In the genomic region with DNA sequence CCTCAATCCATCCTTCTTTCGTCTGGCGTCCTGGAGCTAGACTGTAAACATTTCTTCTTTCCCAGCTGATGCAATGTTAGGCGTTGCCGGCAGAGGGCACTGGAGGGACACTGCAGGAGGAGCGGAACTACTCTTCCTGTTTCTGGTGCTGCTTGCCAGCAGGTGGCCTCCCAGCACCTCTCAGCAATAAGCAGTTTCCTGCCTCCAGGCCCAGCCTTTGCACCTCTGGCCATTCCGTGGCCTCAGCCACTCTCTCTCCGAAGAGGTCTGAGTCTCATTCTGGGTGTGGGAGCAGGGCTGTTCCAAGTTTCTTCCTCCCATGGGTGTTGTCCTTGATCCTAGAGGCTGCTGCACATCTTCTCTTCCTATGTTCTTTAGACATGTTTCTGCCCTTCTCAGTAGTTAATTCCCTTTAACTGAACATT, we compare ENCODE assay signal across 8 cellular contexts. TPM values are rescaled to one million over a fixed set of nuclear protein-coding genes. Genes with fewer than 3 reads are reported as not detected.
DNase-seq lines count a peak whose midpoint lies in the region; ATAC-seq, FAIRE-seq and TF ChIP-seq lines count a peak whose summit lies in the region.

No MANE protein-coding gene starts in this region.

- FAIRE-seq in colon (lab: Jason Lieb, UNC) (peak; percentile 58), HepG2 (lab: Jason Lieb, UNC) (peak; percentile 95)

- TF ChIP-seq RAD21 in HepG2 (CRISPR knock-in tag; IDR thresholded peaks at IDR 0.05): peak; percentile 92

- H3K79me2 ChIP-seq in HepG2 (ENCODE audit: insufficient read depth, low read length): no peaks in the 10 kb centered on the region

- no peak overlapping the region for H2AFZ ChIP-seq in HepG2 (ENCODE audit: low read length)

- BruUV-seq in HepG2 (replicated peaks; lab: Mats Ljungman, UMichigan): no TSS peak

- TF ChIP-seq CTCF in HepG2 (CRISPR knock-in tag; IDR thresholded peaks at IDR 0.05): peak; percentile 99

- no peaks in the 10 kb centered on the region for H3K4me1 ChIP-seq in HepG2 (ENCODE audit: insufficient read depth, low read length)

- no peak overlapping the region for H3K27ac ChIP-seq in HepG2 (ENCODE audit: extremely low read length, insufficient read depth, low read length)

- no peak overlapping the region for H3K9ac ChIP-seq in HepG2 (ENCODE audit: insufficient read depth, low read depth, low read length)

- WGBS in HepG2 (ENCODE audit: low lambda C conversion rate): 0% methylated on average over 6 of the region's 7 CpGs

- in situ Hi-C loops in HepG2 (cut with HindIII; ENCODE audit: extremely low pct_ligation_motif_present, low pct_unique_long_range_greater_than_20kb): no loop called here

- no peaks in the 10 kb centered on the region for H4K20me1 ChIP-seq in HepG2 (ENCODE audit: insufficient read depth, low read length)

- CTCF ChIA-PET in HepG2 (lab: Yijun Ruan, JAX; ENCODE audit: low intra/inter-chr PET ratio, low total read pairs): interaction anchor here (0.7 to 2.8 kb wide), 7 partner anchors 16 to 562 kb away, joined by 3 to 37 read pairs (median 4); no protein-coding TSS in a partner anchor

- peaks cover 0 to 31% of the 10 kb centered on the region in 2 experiments; a peak in 3 of 5 replicates for H3K27me3 ChIP-seq in HepG2 (ENCODE audit: control insufficient read depth in 1 of 2, insufficient read depth in 2 of 2, low read length in 2 of 2)

- POLR2A ChIA-PET in HepG2 (lab: Yijun Ruan, JAX): no interaction called here

- TF ChIP-seq EP300 in HepG2 (IDR thresholded peaks at IDR 0.05; ENCODE audit: low read depth in 2 of 2, low read length in 2 of 2): no peak
- TF ChIP-seq EP300 in HepG2 (CRISPR knock-in tag; IDR thresholded peaks at IDR 0.05; ENCODE audit: borderline replicate concordance): no peak

- DNase-seq in AML-193 (lab: John Stamatoyannopoulos, UW) (peak; percentile 77 to 84), NCI-H526 (lab: John Stamatoyannopoulos, UW) (peak; percentile 80 to 93), HepG2 (ENCODE audit: low spot score) (peak; percentile 86)
- DNase-seq in activated CD4-positive, alpha-beta T cell treated with anti-CD3 and anti-CD28 coated beads for 4 hours: peak; percentile 79 to 83
- peak; percentile 68 to 83 (median 79) for DNase-seq in stimulated activated CD4-positive, alpha-beta T cell treated with anti-CD3 and anti-CD28 coated beads, TNF-alpha, amount 100 ng/mL, for 24 hours (ENCODE audit: low read depth in 3 of 3)

- no peak for TF ChIP-seq POLR2A in HepG2 (IDR thresholded peaks at IDR 0.05; ENCODE audit: insufficient read depth in 1 of 2, low read depth in 2 of 2, low read length in 2 of 2)

- peak; percentile 86 for ATAC-seq in GM19035 (IDR thresholded peaks at IDR 0.05; ENCODE audit: unreplicated experiment)
- peak; percentile 91 for ATAC-seq in HG03469 (IDR thresholded peaks at IDR 0.05; ENCODE audit: unreplicated experiment)
- peak; percentile 97 for ATAC-seq in HepG2

- H3K9me3 ChIP-seq in HepG2 (ENCODE audit: low read length): peaks cover 7% of the 10 kb centered on the region; the same call in 1 of the 2 replicates

- intact Hi-C loops in HepG2 (cut with micrococcal nuclease; ENCODE audit: unreplicated experiment): loop anchor here (1.0 kb wide), 1 partner anchor 53 kb away; no protein-coding TSS in a partner anchor

- H3K4me3 ChIP-seq in HepG2 (replicated peaks in 1 of 3; ENCODE audit: insufficient read depth in 1 of 3, low read depth in 2 of 3, low read length in 3 of 3): no peak overlapping the region

- H3K36me3 ChIP-seq in HepG2 (replicated peaks in 1 of 2; ENCODE audit: control insufficient read depth in 1 of 2, insufficient read depth in 2 of 2, low read length in 2 of 2): no peaks in the 10 kb centered on the region

- H3K4me2 ChIP-seq in HepG2 (ENCODE audit: low read depth, low read length): no peak overlapping the region

TF ChIP-seq in HepG2, 621 proteins besides CTCF, POLR2A, EP300 and RAD21 (continues in another document):
- no peak for TF ChIP-seq ELK4 (CRISPR knock-in tag; IDR thresholded peaks at IDR 0.05; ENCODE audit: borderline replicate concordance)
- TF ChIP-seq SP140L (CRISPR knock-in tag; IDR thresholded peaks at IDR 0.05; ENCODE audit: borderline replicate concordance): no peak
- TF ChIP-seq IRF2 (CRISPR knock-in tag; IDR thresholded peaks at IDR 0.05): peak; percentile 77; the same call in 1 of the 2 replicates
- 0 out of 2 replicates have a peak, but pooled peaks have one; percentile 59 for TF ChIP-seq ZNF619 (CRISPR knock-in tag; IDR thresholded peaks at IDR 0.05)
- TF ChIP-seq MTA1 (CRISPR knock-in tag; IDR thresholded peaks at IDR 0.05; ENCODE audit: borderline replicate concordance): no peak
- TF ChIP-seq HOXA3 (CRISPR knock-in tag; IDR thresholded peaks at IDR 0.05): peak; percentile 20; the same call in 1 of the 2 replicates
- no peak for TF ChIP-seq TFDP1 (CRISPR knock-in tag; IDR thresholded peaks at IDR 0.05; ENCODE audit: borderline replicate concordance)
- TF ChIP-seq, protein P1, sequence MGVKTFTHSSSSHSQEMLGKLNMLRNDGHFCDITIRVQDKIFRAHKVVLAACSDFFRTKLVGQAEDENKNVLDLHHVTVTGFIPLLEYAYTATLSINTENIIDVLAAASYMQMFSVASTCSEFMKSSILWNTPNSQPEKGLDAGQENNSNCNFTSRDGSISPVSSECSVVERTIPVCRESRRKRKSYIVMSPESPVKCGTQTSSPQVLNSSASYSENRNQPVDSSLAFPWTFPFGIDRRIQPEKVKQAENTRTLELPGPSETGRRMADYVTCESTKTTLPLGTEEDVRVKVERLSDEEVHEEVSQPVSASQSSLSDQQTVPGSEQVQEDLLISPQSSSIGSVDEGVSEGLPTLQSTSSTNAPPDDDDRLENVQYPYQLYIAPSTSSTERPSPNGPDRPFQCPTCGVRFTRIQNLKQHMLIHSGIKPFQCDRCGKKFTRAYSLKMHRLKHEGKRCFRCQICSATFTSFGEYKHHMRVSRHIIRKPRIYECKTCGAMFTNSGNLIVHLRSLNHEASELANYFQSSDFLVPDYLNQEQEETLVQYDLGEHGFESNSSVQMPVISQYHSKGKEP (CRISPR knock-in tag; IDR thresholded peaks at IDR 0.05): no peak
- TF ChIP-seq TOPORS (CRISPR knock-in tag; IDR thresholded peaks at IDR 0.05): no peak
- TF ChIP-seq ZNF792 (CRISPR knock-in tag; IDR thresholded peaks at IDR 0.05): no peak; the same call in 1 of the 2 replicates
- 0 out of 4 replicates have a peak, but pooled peaks of 1 of the 2 experiments have one; percentile 61 for TF ChIP-seq KLF16 (CRISPR knock-in tag; IDR thresholded peaks at IDR 0.05)
- TF ChIP-seq GATAD2A (CRISPR knock-in tag; IDR thresholded peaks at IDR 0.05): 0 out of 2 replicates have a peak, but pooled peaks have one; percentile 32
- no peak for TF ChIP-seq KDM6A (CRISPR knock-in tag; IDR thresholded peaks at IDR 0.05; ENCODE audit: low read depth)

RNA-seq across cellular contexts. Expression of gene ASPG, which starts 7.5 kb away (rescaled TPM):
- not detected in 2 replicates for total RNA-seq in HepG2 (2016; rRNA removed; fragmentation: Illumina TruSeq; extraction: Trizol)
- not detected in 2 replicates for total RNA-seq in HepG2 (2016; cell fraction: cytosol; rRNA removed; fragmentation: Illumina TruSeq; extraction: Trizol; ENCODE audit: low read depth)
- not detected in 2 replicates for total RNA-seq in HepG2 (2016; cell fraction: insoluble cytoplasmic fraction; rRNA removed; fragmentation: Illumina TruSeq; extraction: Trizol)
- not detected in 2 replicates for total RNA-seq in HepG2 (2016; cell fraction: membrane; rRNA removed; fragmentation: Illumina TruSeq; extraction: Trizol)
- total RNA-seq in HepG2 (2016; cell fraction: nucleus; rRNA removed; fragmentation: Illumina TruSeq; extraction: Trizol): not detected in 2 replicates
- not detected in 2 replicates for polyA plus RNA-seq in HepG2 (2011; rRNA removed)
- polyA plus RNA-seq in HepG2 (2011; cell fraction: cytosol; rRNA removed): not detected in 2 replicates
- polyA plus RNA-seq in HepG2 (2011; cell fraction: nucleus; rRNA removed): not detected in 2 replicates
- polyA plus RNA-seq in HepG2 (2012): not detected in 2 replicates
- polyA plus RNA-seq in HepG2 (2016; cell fraction: cytosol; fragmentation: Illumina TruSeq; extraction: Trizol; ENCODE audit: low read depth): not detected in 2 replicates
- not detected in 2 replicates for polyA plus RNA-seq in HepG2 (2016; cell fraction: insoluble cytoplasmic fraction; fragmentation: Illumina TruSeq; extraction: Trizol; ENCODE audit: low read depth)
- polyA plus RNA-seq in HepG2 (2016; cell fraction: membrane; fragmentation: Illumina TruSeq; extraction: Trizol; ENCODE audit: low read depth): not detected in 2 replicates
- polyA plus RNA-seq in HepG2 (2016; cell fraction: nucleus; fragmentation: Illumina TruSeq; extraction: Trizol; ENCODE audit: insufficient read depth, low read depth): not detected in 2 replicates
- 0.37 TPM in 1 of 2 replicates, not detected in the other for polyA minus RNA-seq in HepG2 (2011; rRNA and poly(A)+ RNA removed; ENCODE audit: low replicate concordance)
- polyA minus RNA-seq in HepG2 (2011; cell fraction: cytosol; rRNA and poly(A)+ RNA removed): not detected in 2 replicates
- not detected in 2 replicates for polyA minus RNA-seq in HepG2 (2011; cell fraction: nucleus; rRNA and poly(A)+ RNA removed)
